Comparison of ENCODE assay signal across 17 cellular contexts in genomic region chr6:109023348-109023925, GRCh38.
DNase-seq lines count a peak whose midpoint lies in the region; ATAC-seq and TF ChIP-seq lines count a peak whose summit lies in the region.
"Had no signal": no experiment of that assay in that cellular context is flagged by ENCODE, and none has a peak within 500 bp of the region (broad histone marks: within the 10 kb centered on the region; RNA-seq: fewer than 3 reads in every experiment).

No MANE protein-coding gene starts in this region.

- H3K27ac Mint-ChIP-seq in CD4-positive, CD25-positive, alpha-beta regulatory T cell: peak overlapping the region in 2 of 3 donors; percentile 45 to 81
- no peak overlapping the region for H3K27ac Mint-ChIP-seq in activated T-helper 17 cell treated with anti-CD3 and anti-CD28 coated beads, Interleukin-2, amount 50 U/mL, for 72 hours

- TF ChIP-seq CTCF in Loucy (conservative IDR thresholded peaks at IDR 0.05; ENCODE audit: low read length): no peak
- no peak for TF ChIP-seq CTCF in psoas muscle (IDR thresholded peaks at IDR 0.05)

- H3K79me2 ChIP-seq in Loucy (ENCODE audit: insufficient read depth, low read length): peaks cover 9% of the 10 kb centered on the region; the same call in 1 of the 2 replicates

- no peaks in the 10 kb centered on the region for H4K20me1 ChIP-seq in Loucy (ENCODE audit: insufficient read depth, low read length, poor library complexity, severe bottlenecking)
- H4K20me1 ChIP-seq: BLaER1 had no signal

- peaks cover 2% of the 10 kb centered on the region for H3K36me3 Mint-ChIP-seq in CD4-positive, CD25-positive, alpha-beta regulatory T cell
- H3K36me3 Mint-ChIP-seq in activated T-helper 17 cell treated with anti-CD3 and anti-CD28 coated beads, Interleukin-2, amount 50 U/mL, for 72 hours (ENCODE audit: low read depth): no peaks in the 10 kb centered on the region

- peak overlapping the region; percentile 27 for H3K4me2 ChIP-seq in Loucy (ENCODE audit: low read depth, low read length, poor library complexity, severe bottlenecking)
- H3K4me2 ChIP-seq: BLaER1, PC-9 had no signal

- no peaks in the 10 kb centered on the region for H3K27me3 ChIP-seq in CD4-positive, CD25-positive, alpha-beta regulatory T cell (ENCODE audit: control insufficient read depth, insufficient read depth, low read length)
- no peaks in the 10 kb centered on the region for H3K27me3 ChIP-seq in Loucy (ENCODE audit: insufficient read depth, low read length, poor library complexity, severe bottlenecking)
- no peaks in the 10 kb centered on the region for H3K27me3 ChIP-seq in psoas muscle (ENCODE audit: insufficient read depth in 3 of 3, low read length in 2 of 3)
- H3K27me3 ChIP-seq: BLaER1 had no signal

- H3K4me1 Mint-ChIP-seq in CD4-positive, CD25-positive, alpha-beta regulatory T cell: peaks cover 29 to 60% (median 33%) of the 10 kb centered on the region in 4 donors
- peaks cover 21% of the 10 kb centered on the region for H3K4me1 Mint-ChIP-seq in activated T-helper 17 cell treated with anti-CD3 and anti-CD28 coated beads, Interleukin-2, amount 50 U/mL, for 72 hours

- peak overlapping the region; percentile 27 for H3K9ac ChIP-seq in Loucy (ENCODE audit: low read depth, low read length, poor library complexity, severe bottlenecking)
- H3K9ac ChIP-seq: BLaER1 had no signal

- no peaks in the 10 kb centered on the region for H3K27me3 Mint-ChIP-seq in CD4-positive, CD25-positive, alpha-beta regulatory T cell
- H3K27me3 Mint-ChIP-seq in activated T-helper 17 cell treated with anti-CD3 and anti-CD28 coated beads, Interleukin-2, amount 50 U/mL, for 72 hours: no peaks in the 10 kb centered on the region

- H3K4me3 Mint-ChIP-seq in CD4-positive, CD25-positive, alpha-beta regulatory T cell: no peak overlapping the region
- H3K4me3 Mint-ChIP-seq in activated T-helper 17 cell treated with anti-CD3 and anti-CD28 coated beads, Interleukin-2, amount 50 U/mL, for 72 hours: peak overlapping the region; percentile 0

- no peaks in the 10 kb centered on the region for H3K9me3 ChIP-seq in CD4-positive, CD25-positive, alpha-beta regulatory T cell (ENCODE audit: control insufficient read depth in 2 of 2, low read length in 2 of 2)
- H3K9me3 ChIP-seq in Loucy (ENCODE audit: insufficient read depth, low read depth, low read length): no peaks in the 10 kb centered on the region
- H3K9me3 ChIP-seq in psoas muscle: no peaks in the 10 kb centered on the region
- H3K9me3 ChIP-seq: BLaER1 had no signal

- no peaks in the 10 kb centered on the region for H3F3A ChIP-seq in Loucy (ENCODE audit: low read depth)

- H3K9me2 ChIP-seq in Loucy (replicated peaks; ENCODE audit: low read depth, low read length): no peaks in the 10 kb centered on the region

- H2AFZ ChIP-seq in Loucy (ENCODE audit: low read length): no peak overlapping the region
- H2AFZ ChIP-seq: PC-9 had no signal

- intact Hi-C loops in psoas muscle (cut with DNase I): no loop called here

- no peak overlapping the region for H3K4me3 ChIP-seq in CD4-positive, CD25-positive, alpha-beta regulatory T cell (ENCODE audit: low read depth, low read length)
- H3K4me3 ChIP-seq in Loucy (ENCODE audit: low read length, poor library complexity, severe bottlenecking): no peak overlapping the region
- no peak overlapping the region for H3K4me3 ChIP-seq in psoas muscle
- H3K4me3 ChIP-seq: BLaER1, PC-9 had no signal

- peaks cover 0 to 1% (median 0%) of the 10 kb centered on the region in 7 donors for H3K9me3 Mint-ChIP-seq in CD4-positive, CD25-positive, alpha-beta regulatory T cell
- no peaks in the 10 kb centered on the region for H3K9me3 Mint-ChIP-seq in activated T-helper 17 cell treated with anti-CD3 and anti-CD28 coated beads, Interleukin-2, amount 50 U/mL, for 72 hours

- no peak overlapping the region for H3K27ac ChIP-seq in CD4-positive, CD25-positive, alpha-beta regulatory T cell (ENCODE audit: insufficient read depth, low read length, poor library complexity, severe bottlenecking)
- H3K27ac ChIP-seq in psoas muscle: peak overlapping the region; percentile 77
- H3K27ac ChIP-seq: BLaER1, PC-9 had no signal

- DNase-seq in CD4-positive, CD25-positive, alpha-beta regulatory T cell: no peak
- DNase-seq in psoas muscle: no peak
- no peak for DNase-seq in activated CD4-positive, alpha-beta T cell treated with anti-CD3 and anti-CD28 coated beads, Interleukin-2, amount 50 U/mL, for 4 hours
- no peak for DNase-seq in NCI-H2029 (lab: John Stamatoyannopoulos, UW)
- DNase-seq: DMS 273 treated with DMSO at 0.1 percent for 48 hours, EL, Karpas-422, NCI-H1436, NCI-H2081, NCI-H510A, NCI-H774, PC-9 had no signal

- H3K36me3 ChIP-seq in CD4-positive, CD25-positive, alpha-beta regulatory T cell (ENCODE audit: control insufficient read depth, insufficient read depth, low read length): no peaks in the 10 kb centered on the region
- H3K36me3 ChIP-seq in Loucy (ENCODE audit: insufficient read depth, low read length) (no peaks in the 10 kb centered on the region), psoas muscle (ENCODE audit: insufficient read depth in 1 of 2, low read depth in 1 of 2) (no peaks in the 10 kb centered on the region)
- H3K36me3 ChIP-seq: BLaER1 had no signal

- ATAC-seq in CD4-positive, CD25-positive, alpha-beta regulatory T cell (ENCODE audit: low read depth in 2 of 2): no peak
- no peak for ATAC-seq in activated T-helper 17 cell treated with anti-CD3 and anti-CD28 coated beads, Interleukin-2, amount 50 U/mL, for 72 hours (replicated peaks)
- ATAC-seq in psoas muscle (no peak), GM21619 (IDR thresholded peaks at IDR 0.05; ENCODE audit: unreplicated experiment) (no peak), HG03039 (IDR thresholded peaks at IDR 0.05; ENCODE audit: unreplicated experiment) (no peak)

- H3K4me1 ChIP-seq in CD4-positive, CD25-positive, alpha-beta regulatory T cell (ENCODE audit: control insufficient read depth, insufficient read depth, low read length, poor library complexity, severe bottlenecking): peaks cover 27% of the 10 kb centered on the region
- H3K4me1 ChIP-seq in Loucy (ENCODE audit: insufficient read depth, low read length, poor library complexity, severe bottlenecking) (peaks cover 57% of the 10 kb centered on the region), psoas muscle (peaks cover 57% of the 10 kb centered on the region)
- H3K4me1 ChIP-seq: BLaER1 had no signal
